1 cellular context compared by ENCODE assay signal in the genomic region with DNA sequence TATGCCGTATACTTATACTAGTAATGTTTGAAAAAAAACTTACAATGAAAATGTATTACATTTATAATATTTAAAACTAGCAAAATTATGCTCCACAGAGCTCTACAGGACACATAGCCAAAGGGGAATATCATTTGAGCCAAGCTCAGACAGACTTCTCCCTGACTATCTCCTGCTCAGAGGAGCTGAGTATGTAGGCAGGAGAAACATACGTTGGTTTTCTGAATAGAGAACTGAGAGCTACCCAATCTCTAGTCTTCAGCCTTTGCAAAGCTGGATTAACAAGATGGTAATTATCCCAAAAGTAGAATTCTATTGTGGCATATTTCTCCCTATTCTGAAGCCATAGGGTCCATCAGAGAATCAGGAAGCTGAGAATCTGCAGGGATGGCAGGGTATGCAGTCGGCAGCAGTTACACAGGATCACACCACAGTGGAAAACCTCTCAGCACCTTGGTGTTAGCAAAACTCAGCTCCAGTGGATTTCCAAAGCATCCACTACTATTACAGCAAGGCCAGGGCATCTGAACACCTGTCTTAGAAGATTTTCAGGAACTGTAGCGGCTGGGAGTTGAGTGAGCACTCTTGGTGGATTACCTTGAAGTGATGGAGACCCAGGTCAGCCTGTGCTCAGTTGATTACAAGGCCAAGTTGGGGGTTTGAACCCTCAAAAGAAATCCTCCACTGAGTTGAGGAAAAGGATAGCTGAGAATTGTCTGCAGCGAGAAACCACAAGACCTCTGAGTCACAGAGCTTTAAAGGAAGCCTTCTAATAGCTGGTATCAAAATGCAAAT.
TF ChIP-seq lines count a peak whose summit lies in the region.

No MANE protein-coding gene starts in this region.

TF ChIP-seq in endothelial cell of umbilical vein, 7 proteins besides CTCF, POLR2A, EP300 and RAD21 (continued from another document):
- no peak for TF ChIP-seq MAX (IDR thresholded peaks at IDR 0.05; ENCODE audit: insufficient read depth, insufficient read length)
TF ChIP-seq in endothelial cell of umbilical vein: peak in this region for 1.
